In the genomic region with DNA sequence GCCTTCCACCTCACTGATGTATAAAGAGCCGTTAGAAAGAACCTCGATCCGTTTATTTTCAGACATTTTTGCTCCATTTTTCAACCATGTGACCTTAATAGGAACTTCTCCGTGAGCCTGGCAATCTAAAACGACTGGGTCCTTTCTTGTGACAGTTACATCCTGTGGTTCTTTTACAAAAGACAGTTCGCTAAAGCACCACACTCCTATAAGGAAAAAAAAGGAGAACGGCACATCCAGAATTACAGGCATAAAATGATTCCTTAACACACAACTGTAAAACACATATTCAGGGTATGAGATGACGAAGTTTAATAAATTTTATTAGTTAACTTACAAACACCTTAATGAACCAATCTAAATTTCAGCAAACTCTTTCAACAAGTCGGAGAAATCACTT, we compare ENCODE assay signal across 27 cellular contexts. TPM values are rescaled to one million over a fixed set of nuclear protein-coding genes. Genes with fewer than 3 reads are reported as not detected.
DNase-seq lines count a peak whose midpoint lies in the region; ATAC-seq and TF ChIP-seq lines count a peak whose summit lies in the region.
"Had no signal": no experiment of that assay in that cellular context is flagged by ENCODE, and none has a peak within 500 bp of the region (broad histone marks: within the 10 kb centered on the region; RNA-seq: fewer than 3 reads in every experiment).

No MANE protein-coding gene starts in this region.

- H3K4me1 ChIP-seq in HUES64 (ENCODE audit: insufficient read depth, low read length), result peaks cover 51% of the 10 kb centered on the region
- H3K4me1 ChIP-seq in smooth muscle cell (ENCODE audit: low read depth), result peaks cover 60% of the 10 kb centered on the region
- H3K4me1 ChIP-seq: foreskin keratinocyte, psoas muscle had no signal

- peaks cover 100% of the 10 kb centered on the region for H3K27me3 ChIP-seq in HUES64 (ENCODE audit: insufficient read depth, low read length)
- H3K27me3 ChIP-seq in smooth muscle cell (ENCODE audit: low read depth), result no peaks in the 10 kb centered on the region

- no peaks in the 10 kb centered on the region for H4K20me1 ChIP-seq in smooth muscle cell (ENCODE audit: low read depth)

- H3K27ac ChIP-seq in HUES64 (ENCODE audit: low read depth, low read length), result no peak overlapping the region
- no peak overlapping the region for H3K27ac ChIP-seq in SK-N-MC
- H3K27ac ChIP-seq in smooth muscle cell (ENCODE audit: low read depth), result no peak overlapping the region
- H3K27ac ChIP-seq: body of pancreas, foreskin keratinocyte, neutrophil, psoas muscle, skin epidermis had no signal

- peak overlapping the region; percentile 69 for H2AFZ ChIP-seq in smooth muscle cell (ENCODE audit: low read depth)

- peak overlapping the region; percentile 65 for H3K4me3 ChIP-seq in HUES64 (ENCODE audit: low read length)
- peak overlapping the region; percentile 77; the same call in 1 of the 2 replicates for H3K4me3 ChIP-seq in SK-N-MC
- peak overlapping the region; percentile 93 for H3K4me3 ChIP-seq in smooth muscle cell
- H3K4me3 ChIP-seq: body of pancreas, skin epidermis had no signal

- H3K9me3 ChIP-seq in HUES64 (ENCODE audit: insufficient read depth, low read depth, low read length) (no peaks in the 10 kb centered on the region), SK-N-MC (ENCODE audit: low read depth, low read length) (no peaks in the 10 kb centered on the region), smooth muscle cell (replicated peaks; ENCODE audit: low read depth) (no peaks in the 10 kb centered on the region)
- H3K9me3 ChIP-seq: body of pancreas, neutrophil, psoas muscle had no signal

- DNase-seq in SK-N-MC (ENCODE audit: low read depth, low spot score) (no peak), left kidney (ENCODE audit: low read depth, low spot score) (peak; percentile 24), smooth muscle cell (lab: John Stamatoyannopoulos, UW; ENCODE audit: unreplicated experiment) (no peak), SK-N-DZ (ENCODE audit: low spot score) (no peak)
- DNase-seq: activated CD8-positive, alpha-beta T cell treated with anti-CD3 and anti-CD28 coated beads for 36 hours; activated gamma-delta T cell treated with Interleukin-2 at 50 U/mL for 16 hours; activated naive CD8-positive, alpha-beta T cell treated with anti-CD3 and anti-CD28 coated beads, Interleukin-2, amount 50 U/mL, for 24 hours; body of pancreas; Calu3; effector CD8-positive, alpha-beta T cell; foreskin keratinocyte; H7; hippocampal formation; Kasumi-1; NCI-H1694 treated with DMSO at 0.1 percent for 48 hours; NCI-H345; NCI-H748 treated with DMSO at 0.1 percent for 48 hours; psoas muscle; substantia nigra; SW 1271 had no signal

- peaks cover 24% of the 10 kb centered on the region for H3K79me2 ChIP-seq in smooth muscle cell (ENCODE audit: low read depth)

- no peak for ATAC-seq in GM21367 (IDR thresholded peaks at IDR 0.05; ENCODE audit: unreplicated experiment)
- ATAC-seq in HG03571 (IDR thresholded peaks at IDR 0.05; ENCODE audit: unreplicated experiment), result no peak
- ATAC-seq: activated CD4-positive, CD25-positive, alpha-beta regulatory T cell treated with anti-CD3 and anti-CD28 coated beads, Interleukin-2, amount 50 U/mL, for 24 hours; activated CD8-positive, alpha-beta T cell treated with anti-CD3 and anti-CD28 coated beads for 36 hours; activated naive CD8-positive, alpha-beta T cell treated with anti-CD3 and anti-CD28 coated beads, Interleukin-2, amount 50 U/mL, for 24 hours; body of pancreas; foreskin keratinocyte; psoas muscle had no signal

- peak overlapping the region; percentile 99 for H3K4me2 ChIP-seq in smooth muscle cell

- TF ChIP-seq CTCF in smooth muscle cell (IDR thresholded peaks at IDR 0.05; ENCODE audit: borderline replicate concordance, insufficient read depth, poor library complexity, severe bottlenecking), result no peak

- WGBS in HUES64, result 18% methylated on average over 7 of the region's 9 CpGs
- 22% methylated on average over 9 of the region's 9 CpGs for WGBS in smooth muscle cell (ENCODE audit: low lambda C conversion rate)

- H3F3A ChIP-seq in smooth muscle cell (ENCODE audit: low read depth), result peaks cover 20% of the 10 kb centered on the region

- H3K9ac ChIP-seq in HUES64 (ENCODE audit: low read depth, low read length) (peak overlapping the region; percentile 83; the same call in 1 of the 2 replicates), SK-N-MC (ENCODE audit: insufficient read length) (no peak overlapping the region), smooth muscle cell (ENCODE audit: low read depth) (peak overlapping the region; percentile 4)

- H3K36me3 ChIP-seq in HUES64 (ENCODE audit: insufficient read depth, low read length), result peaks cover 10% of the 10 kb centered on the region; the same call in 1 of the 2 replicates
- H3K36me3 ChIP-seq in SK-N-MC (ENCODE audit: insufficient read depth, low read length), result no peaks in the 10 kb centered on the region
- no peaks in the 10 kb centered on the region for H3K36me3 ChIP-seq in smooth muscle cell (ENCODE audit: low read depth)
- H3K36me3 ChIP-seq: neutrophil had no signal

RNA-seq across cellular contexts. Expression of a gene that starts 2.5 kb away (rescaled TPM):
- 57.8 TPM for polyA plus RNA-seq in HUES64 (2013, experiment 1 of 2)
- 75.2 TPM for polyA plus RNA-seq in HUES64 (2013, experiment 2 of 2)
- total RNA-seq in smooth muscle cell, result 7.9 and 17.2 TPM in 2 replicates
- polyA plus RNA-seq in smooth muscle cell, result 2.4 and 5.6 TPM in 2 replicates
- polyA plus RNA-seq in SK-N-DZ (2014; cell fraction: cytosol; rRNA removed), result 9.3 and 10.4 TPM in 2 replicates
- polyA plus RNA-seq in SK-N-DZ (2014; cell fraction: nucleus; rRNA removed), result 14.8 and 21.1 TPM in 2 replicates
- total RNA-seq: activated CD8-positive, alpha-beta T cell treated with anti-CD3 and anti-CD28 coated beads for 36 hours; foreskin keratinocyte had no signal
- polyA plus RNA-seq: CD14-positive monocyte, foreskin keratinocyte had no signal
